ENCODE assay signal across 8 cellular contexts in the genomic region with DNA sequence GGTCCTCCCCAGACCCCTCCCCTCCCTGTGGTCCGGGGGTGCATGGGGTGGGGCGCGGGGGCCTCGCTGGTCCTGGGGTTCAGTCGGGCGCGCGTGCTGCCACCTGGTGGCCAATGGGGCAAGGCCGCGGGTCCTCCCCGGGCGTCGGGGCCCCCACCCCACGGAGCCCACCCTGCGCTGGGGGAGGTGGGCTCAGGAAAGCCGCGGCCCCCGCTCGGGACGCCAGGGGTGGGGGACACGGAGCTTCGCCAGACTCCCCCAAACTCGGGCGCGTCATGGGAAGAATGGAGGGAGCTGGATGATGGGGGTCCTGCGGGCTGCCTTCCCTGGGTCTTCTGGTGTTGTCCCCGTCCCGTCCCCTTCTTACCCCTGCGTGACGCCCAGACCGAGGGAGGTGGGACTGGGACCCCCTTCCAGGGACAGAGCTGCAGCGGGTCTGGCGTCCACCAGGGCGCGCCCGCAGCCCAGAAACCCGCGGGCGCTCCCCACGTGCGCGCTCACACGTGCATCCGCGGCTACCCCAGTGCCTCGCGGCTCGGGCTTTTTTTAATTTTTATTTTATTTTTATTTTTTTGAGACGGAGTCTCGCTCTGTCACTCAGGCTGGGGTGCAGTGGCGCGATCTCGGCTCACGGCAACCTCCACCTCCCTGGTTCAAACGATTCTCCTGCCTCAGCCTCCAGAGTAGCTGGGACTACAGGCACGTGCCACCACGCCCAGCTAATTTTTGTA. TPM values are rescaled to one million over a fixed set of nuclear protein-coding genes. Genes with fewer than 3 reads are reported as not detected.
DNase-seq lines count a peak whose midpoint lies in the region; ATAC-seq and TF ChIP-seq lines count a peak whose summit lies in the region.

No MANE protein-coding gene starts in this region.

- peak; percentile 28 to 42 for DNase-seq in NOMO-1 (lab: John Stamatoyannopoulos, UW; ENCODE audit: unreplicated experiment in 2 of 2)
- DNase-seq in NOMO-1 treated with dmso at 0.1 percent for 144 hours (lab: John Stamatoyannopoulos, UW; ENCODE audit: unreplicated experiment), result no peak
- DNase-seq in SK-N-DZ (ENCODE audit: low spot score), result peak; percentile 68
- DNase-seq in adrenal gland, result peak in 1 of 7 donors; percentile 30
- DNase-seq in hepatic stellate cell (ENCODE audit: low spot score), result peak; percentile 77
- peak; percentile 48 for DNase-seq in stimulated activated CD4-positive, alpha-beta T cell treated with anti-CD3 and anti-CD28 coated beads, Interleukin-2, amount 100 ng/mL, for 4 hours (ENCODE audit: low read depth)

- peak; percentile 61 to 80 (median 65) for TF ChIP-seq CTCF in adrenal gland (IDR thresholded peaks at IDR 0.05)

- intact Hi-C loops in adrenal gland (cut with DNase I), result loop anchor here (5.0 to 10.0 kb wide), 3 partner anchors 95 to 125 kb away; no protein-coding TSS in a partner anchor

- no peaks in the 10 kb centered on the region for H3K36me3 ChIP-seq in adrenal gland (replicated peaks in 1 of 2)

- H3K27ac ChIP-seq in adrenal gland, result no peak overlapping the region

- no peak overlapping the region for H3K4me3 ChIP-seq in adrenal gland

- WGBS in adrenal gland, 4 donors, result 6 to 7% (median 6%) methylated on average over 27 to 57 of the region's 57 CpGs

- no peaks in the 10 kb centered on the region for H3K9me3 ChIP-seq in adrenal gland (replicated peaks in 1 of 3)

- no peak for TF ChIP-seq POLR2A in adrenal gland (IDR thresholded peaks at IDR 0.05)

- peaks cover 0 to 13% of the 10 kb centered on the region in 2 donors for H3K4me1 ChIP-seq in adrenal gland (replicated peaks in 1 of 2)

- ATAC-seq in HG03354 (IDR thresholded peaks at IDR 0.05; ENCODE audit: poor library complexity, severe bottlenecking, unreplicated experiment) (no peak), HG03521 (IDR thresholded peaks at IDR 0.05; ENCODE audit: unreplicated experiment) (no peak)

- H3K27me3 ChIP-seq in adrenal gland, result peaks cover 72% of the 10 kb centered on the region

RNA-seq across cellular contexts. Expression of a gene that starts 19.8 kb away (rescaled TPM):
- 200 and 201 TPM in 2 replicates for polyA plus RNA-seq in SK-N-DZ (2014; cell fraction: cytosol; rRNA removed)
- polyA plus RNA-seq in SK-N-DZ (2014; cell fraction: nucleus; rRNA removed), result 331 and 334 TPM in 2 replicates
- 10 to 100 TPM; 23.8 to 96.0 (median 44.4) TPM for total RNA-seq in adrenal gland
- polyA plus RNA-seq in adrenal gland, result 10 to 100 TPM in 2 of 3 donors, 1 to 10 TPM in 1; 8.5 to 45.1 (median 44.2) TPM
